Comparison of ENCODE assay signal across 9 cellular contexts in genomic region chr1:17128361-17128760, GRCh38. TPM values are rescaled to one million over a fixed set of nuclear protein-coding genes. Genes with fewer than 3 reads are reported as not detected.
DNase-seq lines count a peak whose midpoint lies in the region; ATAC-seq, FAIRE-seq and TF ChIP-seq lines count a peak whose summit lies in the region.
"Had no signal": no experiment of that assay in that cellular context is flagged by ENCODE, and none has a peak within 500 bp of the region (broad histone marks: within the 10 kb centered on the region; RNA-seq: fewer than 3 reads in every experiment).

No MANE protein-coding gene starts in this region.

- H2AK5ac ChIP-seq in IMR-90 (ENCODE audit: low read depth, low read length) = no peak overlapping the region

- no peak overlapping the region for H3K14ac ChIP-seq in IMR-90 (replicated peaks; ENCODE audit: low read depth, low read length)

- H3K36me3 ChIP-seq in IMR-90 (ENCODE audit: control insufficient read depth, insufficient read depth, low read length) (no peaks in the 10 kb centered on the region), adrenal gland (replicated peaks in 1 of 2) (no peaks in the 10 kb centered on the region), kidney (ENCODE audit: control insufficient read depth in 1 of 2, insufficient read depth in 2 of 2, low read length in 2 of 2) (no peaks in the 10 kb centered on the region)

- WGBS in IMR-90 (ENCODE audit: extremely low coverage in 2 of 2, insufficient read length in 1 of 2), 2 experiments = no CpG with 5 or more reads among the region's 5 CpGs
- WGBS in adrenal gland, 4 donors = 1 to 6% (median 3%) methylated on average over 5 of the region's 5 CpGs

- POLR2A ChIA-PET in AG04449 (lab: Yijun Ruan, JAX) (interaction anchor here (0.6 to 3.2 kb wide), 7 partner anchors 38 to 120 kb away, joined by 3 to 37 read pairs (median 8); no protein-coding TSS in a partner anchor), IMR-90 (lab: Charles Lee; ENCODE audit: unreplicated experiment) (interaction anchor here (0.6 to 1.3 kb wide), 2 partner anchors 39 to 42 kb away, joined by 3 to 5 read pairs; no protein-coding TSS in a partner anchor)

- H3K4me1 ChIP-seq in IMR-90 (ENCODE audit: control insufficient read depth, insufficient read depth, low read length) (peaks cover 7% of the 10 kb centered on the region), adrenal gland (replicated peaks in 1 of 2) (peaks cover 3 to 21% of the 10 kb centered on the region in 2 donors), kidney (ENCODE audit: control insufficient read depth in 1 of 2, insufficient read depth in 1 of 2, low read depth in 1 of 2, low read length in 2 of 2) (peaks cover 0 to 2% of the 10 kb centered on the region in 2 donors)

- H3K4me3 ChIP-seq in AG04449 (ENCODE audit: low read depth, low read length) (no peak overlapping the region), IMR-90 (ENCODE audit: insufficient read depth, low read depth, low read length) (no peak overlapping the region), adrenal gland (no peak overlapping the region), kidney (ENCODE audit: low read length in 2 of 2) (no peak overlapping the region)

- in situ Hi-C loops in IMR-90 (cut with MboI; ENCODE audit: low sequenced_read_pairs) = loop anchor here (5.0 kb wide), 3 partner anchors 109 to 279 kb away; no protein-coding TSS in a partner anchor

- TF ChIP-seq POLR2A in IMR-90 (IDR thresholded peaks at IDR 0.05; ENCODE audit: low read depth, low read length) (no peak), adrenal gland (IDR thresholded peaks at IDR 0.05) (no peak)

- no peak for TF ChIP-seq RAD21 in IMR-90 (IDR thresholded peaks at IDR 0.05; ENCODE audit: low read length)

- peak overlapping the region; percentile 95; the same call in 1 of the 2 replicates for H3K4ac ChIP-seq in IMR-90 (ENCODE audit: low read depth, low read length)

- peak overlapping the region; percentile 78 to 94; a peak in 3 of 4 replicates for H4K8ac ChIP-seq in IMR-90 (ENCODE audit: low read depth in 2 of 2, low read length in 2 of 2)

- BruUV-seq in IMR-90 (replicated peaks; lab: Mats Ljungman, UMichigan) = no TSS peak

- H3K9me3 ChIP-seq in IMR-90 (ENCODE audit: control insufficient read depth, insufficient read depth, low read length) (no peaks in the 10 kb centered on the region), adrenal gland (replicated peaks in 1 of 3) (no peaks in the 10 kb centered on the region), kidney (ENCODE audit: control insufficient read depth in 1 of 2, low read length in 2 of 2) (no peaks in the 10 kb centered on the region)

- intact Hi-C loops in IMR-90 (cut with micrococcal nuclease) (loop anchor here (1.0 kb wide), 2 partner anchors 40 to 62 kb away; no protein-coding TSS in a partner anchor), adrenal gland (cut with DNase I) (loop anchor here in 1 of 2 donors (10.0 kb wide), 1 partner anchor 276 kb away; no protein-coding TSS in a partner anchor), kidney (cut with DNase I) (no loop called here)

- peak overlapping the region; percentile 99 for H2BK5ac ChIP-seq in IMR-90 (ENCODE audit: low read depth, low read length, poor library complexity, severe bottlenecking)

- no peak overlapping the region for H2BK15ac ChIP-seq in IMR-90 (ENCODE audit: low read depth, low read length)

- peak; percentile 83 for ATAC-seq in IMR-90 (ENCODE audit: low read depth)

- FAIRE-seq in kidney (lab: Jason Lieb, UNC) = peak; percentile 78

- TF ChIP-seq CTCF in AG04449 (IDR thresholded peaks at IDR 0.05; ENCODE audit: insufficient read depth, low read length, missing control alignments) = no peak
- TF ChIP-seq CTCF in IMR-90 (conservative IDR thresholded peaks at IDR 0.05; ENCODE audit: low read depth, low read length) = no peak
- no peak for TF ChIP-seq CTCF in adrenal gland (IDR thresholded peaks at IDR 0.05)
- TF ChIP-seq CTCF in kidney (IDR thresholded peaks at IDR 0.05; ENCODE audit: borderline replicate concordance, extremely low read depth, insufficient read depth) = no peak

- H4K91ac ChIP-seq in IMR-90 (ENCODE audit: insufficient read depth, low read depth, low read length) = peak overlapping the region; percentile 98; the same call in 1 of the 2 replicates

- H3K18ac ChIP-seq in IMR-90 (ENCODE audit: low read depth, low read length) = peak overlapping the region; percentile 73; the same call in 1 of the 2 replicates

- no peaks in the 10 kb centered on the region for H3K79me1 ChIP-seq in IMR-90 (ENCODE audit: low read depth in 1 of 2, low read length in 2 of 2)

- H3K27me3 ChIP-seq in IMR-90 (ENCODE audit: control insufficient read depth, insufficient read depth, low read length) (peaks cover 2% of the 10 kb centered on the region; the same call in 1 of the 2 replicates), adrenal gland (no peaks in the 10 kb centered on the region)

- no peak overlapping the region for H4K5ac ChIP-seq in IMR-90 (ENCODE audit: low read depth, low read length)

- H2BK20ac ChIP-seq in IMR-90 (ENCODE audit: low read depth, low read length) = 0 out of 2 replicates have a peak overlapping the region, but pooled peaks have one; percentile 97

- H3K9me1 ChIP-seq in IMR-90 (ENCODE audit: insufficient read depth, low read length) = peaks cover 3% of the 10 kb centered on the region; the same call in 1 of the 2 replicates

- H3K4me2 ChIP-seq in IMR-90 (ENCODE audit: low read depth, low read length) = no peak overlapping the region

- H3K9ac ChIP-seq in IMR-90 (ENCODE audit: low read depth, low read length) (no peak overlapping the region), kidney (ENCODE audit: low read length in 2 of 2) (no peak overlapping the region)

- no peak overlapping the region for H2AK9ac ChIP-seq in IMR-90 (replicated peaks; ENCODE audit: low read depth, low read length, poor library complexity)

- H3K56ac ChIP-seq in IMR-90 (ENCODE audit: extremely low read depth, insufficient read depth, low read length) = peak overlapping the region; percentile 87; the same call in 1 of the 2 replicates

- H2AFZ ChIP-seq in IMR-90 (replicated peaks; ENCODE audit: low read length, poor library complexity) = no peak overlapping the region

- no peak overlapping the region for H3K23ac ChIP-seq in IMR-90 (ENCODE audit: low read depth, low read length)

- H4K20me1 ChIP-seq in IMR-90 (ENCODE audit: insufficient read depth, low read length) = no peaks in the 10 kb centered on the region

- H3K27ac ChIP-seq in IMR-90 (ENCODE audit: insufficient read depth, low read length) (peak overlapping the region; percentile 64), adrenal gland (peak overlapping the region; percentile 57 to 84 (median 63)), kidney (ENCODE audit: low read depth in 2 of 2, low read length in 2 of 2) (no peak overlapping the region)

- DNase-seq in AG04449 (ENCODE audit: low read depth, low spot score) (peak; percentile 97), IMR-90 (peak; percentile 91), adrenal gland (peak in 5 of 7 donors; percentile 35 to 68 (median 57)), kidney (no peak), nucleus accumbens (lab: John Stamatoyannopoulos, UW) (no peak)
- no peak for DNase-seq in activated CD4-positive, CD25-positive, alpha-beta regulatory T cell (lab: John Stamatoyannopoulos, UW)
- DNase-seq in activated effector memory CD4-positive, alpha-beta T cell treated with Interleukin-2 at 50 U/mL for 16 hours = no peak
- DNase-seq in activated CD4-positive, alpha-beta T cell treated with anti-CD3 and anti-CD28 coated beads for 48 hours = no peak
- DNase-seq: NCI-H1694 treated with DMSO at 0.1 percent for 48 hours had no signal

- dilution Hi-C loops in IMR-90 (cut with HindIII; ENCODE audit: low sequenced_read_pairs, unreplicated experiment) = no loop called here

- CTCF ChIA-PET in AG04449 (lab: Yijun Ruan, JAX) (interaction anchor here (1.4 to 13.4 kb wide), 8 partner anchors 10 to 277 kb away, joined by 3 to 669 read pairs (median 24); no protein-coding TSS in a partner anchor), IMR-90 (lab: Yijun Ruan, JAX) (interaction anchor here (0.6 to 0.9 kb wide), 2 partner anchors 109 to 146 kb away, joined by 3 read pairs; no protein-coding TSS in a partner anchor)

- peak overlapping the region; percentile 98 for H2BK120ac ChIP-seq in IMR-90 (ENCODE audit: low read depth, low read length)

TF ChIP-seq in IMR-90, 13 proteins besides CTCF, POLR2A, EP300 and RAD21 (continues in another document):
- TF ChIP-seq SMC3 (IDR thresholded peaks at IDR 0.05; ENCODE audit: low read depth, low read length) (no peak), MXI1 (IDR thresholded peaks at IDR 0.05; ENCODE audit: borderline replicate concordance, low read depth, low read length) (no peak), RCOR1 (IDR thresholded peaks at IDR 0.05; ENCODE audit: insufficient replicate concordance, low read length) (peak; percentile 56), MAFK (IDR thresholded peaks at IDR 0.05; ENCODE audit: low read depth, low read length) (no peak), FOS (IDR thresholded peaks at IDR 0.05; ENCODE audit: low read depth, low read length) (peak; percentile 82), CHD1 (IDR thresholded peaks at IDR 0.05; ENCODE audit: low read depth, low read length) (no peak), BHLHE40 (IDR thresholded peaks at IDR 0.05; ENCODE audit: low read depth, low read length) (peak; percentile 60; the same call in 1 of the 2 replicates), RFX5 (IDR thresholded peaks at IDR 0.05; ENCODE audit: low read depth, low read length) (peak; percentile 52; the same call in 1 of the 2 replicates), NFE2L2 (IDR thresholded peaks at IDR 0.05; ENCODE audit: low read depth, low read length) (peak; percentile 3; the same call in 1 of the 2 replicates), MAZ (IDR thresholded peaks at IDR 0.05; ENCODE audit: borderline replicate concordance, low read depth, low read length) (no peak)
- TF ChIP-seq, protein P1, sequence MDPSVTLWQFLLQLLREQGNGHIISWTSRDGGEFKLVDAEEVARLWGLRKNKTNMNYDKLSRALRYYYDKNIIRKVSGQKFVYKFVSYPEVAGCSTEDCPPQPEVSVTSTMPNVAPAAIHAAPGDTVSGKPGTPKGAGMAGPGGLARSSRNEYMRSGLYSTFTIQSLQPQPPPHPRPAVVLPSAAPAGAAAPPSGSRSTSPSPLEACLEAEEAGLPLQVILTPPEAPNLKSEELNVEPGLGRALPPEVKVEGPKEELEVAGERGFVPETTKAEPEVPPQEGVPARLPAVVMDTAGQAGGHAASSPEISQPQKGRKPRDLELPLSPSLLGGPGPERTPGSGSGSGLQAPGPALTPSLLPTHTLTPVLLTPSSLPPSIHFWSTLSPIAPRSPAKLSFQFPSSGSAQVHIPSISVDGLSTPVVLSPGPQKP (IDR thresholded peaks at IDR 0.05; ENCODE audit: borderline replicate concordance, low read depth, low read length) = no peak

RNA-seq across cellular contexts. Expression of gene PADI2, which starts 9.1 kb away (rescaled TPM):
- not detected in 2 replicates for total RNA-seq in IMR-90 (2012; rRNA removed)
- polyA plus RNA-seq in IMR-90 (2012; rRNA removed) = not detected in 2 replicates
- not detected in 2 replicates for polyA plus RNA-seq in IMR-90 (2012; cell fraction: cytosol; rRNA removed)
- polyA plus RNA-seq in IMR-90 (2012; cell fraction: nucleus; rRNA removed; ENCODE audit: low replicate concordance) = not detected in 2 replicates
- under 1 TPM in 6 of 8 donors, not detected in 2; 0.39 to 0.88 (median 0.55) TPM for total RNA-seq in adrenal gland
- under 1 TPM; 0.20 to 0.48 (median 0.46) TPM for polyA plus RNA-seq in adrenal gland
- total RNA-seq in kidney = 6.0 TPM
- 11.7 TPM for polyA plus RNA-seq in kidney (ENCODE audit: insufficient read depth, low read depth, low replicate concordance)

Comparison
In these comparisons a context has a peak if more than half of its experiments do, and no peak if none do; other contexts are left out.
1. DNase-seq: peak in AG04449 (single experiment), IMR-90 (single experiment) and adrenal gland (5 of 7); none in kidney (single experiment), activated CD4-positive, CD25-positive, alpha-beta regulatory T cell (0 of 4), nucleus accumbens (0 of 56), activated effector memory CD4-positive, alpha-beta T cell treated with Interleukin-2 at 50 U/mL for 16 hours (single experiment) and activated CD4-positive, alpha-beta T cell treated with anti-CD3 and anti-CD28 coated beads for 48 hours (single experiment).
2. H3K27ac ChIP-seq: peak in IMR-90 (single experiment) and adrenal gland (5 of 5); none in kidney (0 of 2).